Comparison of ENCODE assay signal across 21 cellular contexts in genomic region chr19:28577199-28577598, GRCh38.
A peak's percentile ranks its signal among the peaks of the same experiment; 100 is the strongest.
DNase-seq lines count a peak whose midpoint lies in the region; ATAC-seq and TF ChIP-seq lines count a peak whose summit lies in the region.
"Had no signal": no experiment of that assay in that cellular context is flagged by ENCODE, and none has a peak within 500 bp of the region (broad histone marks: within the 10 kb centered on the region; RNA-seq: fewer than 3 reads in every experiment).

No MANE protein-coding gene starts in this region.

- no peak overlapping the region for H2AFZ ChIP-seq in hepatocyte

- CTCF ChIA-PET in A673 (lab: Charles Lee), result no interaction called here

- no peaks in the 10 kb centered on the region for H4K20me1 ChIP-seq in hepatocyte (ENCODE audit: insufficient read depth, poor library complexity, severe bottlenecking)

- 43 to 55% (median 48%) methylated on average over 2 of the region's 2 CpGs for WGBS in spleen, 5 donors
- WGBS in hepatocyte (ENCODE audit: low lambda C conversion rate, missing lambda C conversion rate), result 54% methylated on average over 2 of the region's 2 CpGs

- BruUV-seq in A673 (replicated peaks; lab: Mats Ljungman, UMichigan), result no TSS peak

- ATAC-seq in sciatic nerve (no peak), GM21737 (IDR thresholded peaks at IDR 0.05; ENCODE audit: unreplicated experiment) (no peak)
- ATAC-seq: T-cell had no signal

- peaks cover 0 to 13% (median 0%) of the 10 kb centered on the region in 8 donors for H3K9me3 ChIP-seq in spleen
- no peaks in the 10 kb centered on the region for H3K9me3 ChIP-seq in hepatocyte (ENCODE audit: low read depth)
- peaks cover 21% of the 10 kb centered on the region for H3K9me3 ChIP-seq in A673 (ENCODE audit: low read depth, low read length, poor library complexity, severe bottlenecking)
- H3K9me3 ChIP-seq: BE2C, Peyer's patch had no signal

- TF ChIP-seq POLR2A in spleen (IDR thresholded peaks at IDR 0.05), result no peak

- H3K4me3 ChIP-seq in HFF-Myc (replicated peaks; ENCODE audit: low read depth, low read length), result no peak overlapping the region
- H3K4me3 ChIP-seq in spleen, result no peak overlapping the region
- H3K4me3 ChIP-seq in hepatocyte, result no peak overlapping the region
- no peak overlapping the region for H3K4me3 ChIP-seq in A673 (ENCODE audit: low read depth, low read length, poor library complexity, severe bottlenecking)
- H3K4me3 ChIP-seq: Peyer's patch, SK-N-MC had no signal

- no peaks in the 10 kb centered on the region for H3K4me1 ChIP-seq in spleen
- no peaks in the 10 kb centered on the region for H3K4me1 ChIP-seq in hepatocyte (ENCODE audit: insufficient read depth)
- no peaks in the 10 kb centered on the region for H3K4me1 ChIP-seq in A673 (ENCODE audit: insufficient read depth, low read length, poor library complexity, severe bottlenecking)
- H3K4me1 ChIP-seq: BE2C, Peyer's patch had no signal

- H3K9me2 ChIP-seq in hepatocyte (replicated peaks; ENCODE audit: insufficient read depth), result no peaks in the 10 kb centered on the region

- H3K36me3 ChIP-seq in spleen, result no peaks in the 10 kb centered on the region
- H3K36me3 ChIP-seq in hepatocyte (replicated peaks; ENCODE audit: insufficient read depth, low read depth), result no peaks in the 10 kb centered on the region
- H3K36me3 ChIP-seq in A673 (ENCODE audit: insufficient read depth, low read length, poor library complexity, severe bottlenecking), result no peaks in the 10 kb centered on the region
- H3K36me3 ChIP-seq: BE2C, Peyer's patch had no signal

- H3K27me3 ChIP-seq in spleen (replicated peaks in 1 of 7) (no peaks in the 10 kb centered on the region), hepatocyte (no peaks in the 10 kb centered on the region), A673 (replicated peaks; ENCODE audit: insufficient read depth, low read depth, low read length, poor library complexity) (no peaks in the 10 kb centered on the region)
- H3K27me3 ChIP-seq: BE2C, Peyer's patch had no signal

- H3K27ac ChIP-seq in spleen, result no peak overlapping the region
- H3K27ac ChIP-seq in hepatocyte, result no peak overlapping the region
- no peak overlapping the region for H3K27ac ChIP-seq in A673 (ENCODE audit: low read depth, low read length, poor library complexity, severe bottlenecking)
- H3K27ac ChIP-seq: Peyer's patch, SK-N-MC had no signal

- TF ChIP-seq CTCF in HFF-Myc (IDR thresholded peaks at IDR 0.05; ENCODE audit: low read depth, low read length, missing control alignments) (no peak), spleen (IDR thresholded peaks at IDR 0.05 in 8 of 11, conservative IDR thresholded peaks at IDR 0.05 in 3 of 11) (no peak), hepatocyte (IDR thresholded peaks at IDR 0.05; ENCODE audit: poor library complexity) (no peak), A673 (conservative IDR thresholded peaks at IDR 0.05; ENCODE audit: low read depth, low read length) (no peak)

- H3K4me2 ChIP-seq in hepatocyte, result no peak overlapping the region

- peak; percentile 20 for DNase-seq in HFF-Myc (ENCODE audit: extremely low read depth, low read depth)
- DNase-seq in RPMI8226, result peak; percentile 81
- peak; percentile 94 for DNase-seq in left kidney (ENCODE audit: low read depth, low spot score)
- DNase-seq in spleen, result peak; percentile 36
- no peak for DNase-seq in hepatocyte (ENCODE audit: low spot score)
- DNase-seq in A673 (ENCODE audit: low spot score), result no peak
- DNase-seq in sciatic nerve (ENCODE audit: low spot score), result no peak
- DNase-seq: BE2C; Calu3; CD4-positive, alpha-beta memory T cell; GF-D8; H7; NCI-H1417; NCI-H1930; NCI-H2171; NCI-H446 treated with DMSO at 0.1 percent for 48 hours; Peyer's patch; Right ventricle myocardium superior; T-cell had no signal

- H3K79me2 ChIP-seq in hepatocyte, result no peaks in the 10 kb centered on the region

- intact Hi-C loops in spleen (cut with DNase I; ENCODE audit: low total_unique reads), result no loop called here
- intact Hi-C loops in A673 (cut with micrococcal nuclease; ENCODE audit: unreplicated experiment), result no loop called here
- intact Hi-C loops in sciatic nerve (cut with DNase I), result no loop called here

- POLR2A ChIA-PET in A673 (lab: Charles Lee; ENCODE audit: low non-redundant PET), result no interaction called here

Comparison
In these comparisons a context has a peak if more than half of its experiments do, and no peak if none do; other contexts are left out.
1. DNase-seq: peak in HFF-Myc (single experiment), RPMI8226 (single experiment), left kidney (single experiment) and spleen (single experiment); none in hepatocyte (single experiment), A673 (single experiment) and sciatic nerve (single experiment).